ENCODE assay signal across 27 cellular contexts in genomic region chr11:86623041-86623621, GRCh38. TPM values are rescaled to one million over a fixed set of nuclear protein-coding genes. Genes with fewer than 3 reads are reported as not detected.
DNase-seq lines count a peak whose midpoint lies in the region; ATAC-seq and TF ChIP-seq lines count a peak whose summit lies in the region.
"Had no signal": no experiment of that assay in that cellular context is flagged by ENCODE, and none has a peak within 500 bp of the region (broad histone marks: within the 10 kb centered on the region; RNA-seq: fewer than 3 reads in every experiment).

No MANE protein-coding gene starts in this region.

- no peak overlapping the region; the same call in 1 of the 2 replicates for H3K9ac ChIP-seq in SK-N-SH

- no peaks in the 10 kb centered on the region for H4K20me1 ChIP-seq in SK-N-SH (ENCODE audit: insufficient read depth)

- no peaks in the 10 kb centered on the region for H3K9me3 ChIP-seq in SK-N-SH
- no peaks in the 10 kb centered on the region for H3K9me3 ChIP-seq in vagina
- H3K9me3 ChIP-seq in naive thymus-derived CD4-positive, alpha-beta T cell (ENCODE audit: control insufficient read depth in 2 of 3, low read length in 3 of 3): no peaks in the 10 kb centered on the region
- H3K9me3 ChIP-seq: neutrophil, Peyer's patch, psoas muscle, SJCRH30 had no signal

- H3K36me3 Mint-ChIP-seq in naive thymus-derived CD4-positive, alpha-beta T cell: peaks cover 0 to 2% (median 0%) of the 10 kb centered on the region in 5 donors
- H3K36me3 Mint-ChIP-seq: T-cell had no signal

- CTCF ChIA-PET in SK-N-SH (lab: Yijun Ruan, JAX): interaction anchor here (0.6 to 1.2 kb wide), 2 partner anchors 15 to 128 kb away, joined by 3 to 8 read pairs; no protein-coding TSS in a partner anchor
- CTCF ChIA-PET in naive thymus-derived CD4-positive, alpha-beta T cell (lab: Charles Lee): no interaction called here

- H3K4me3 Mint-ChIP-seq in naive thymus-derived CD4-positive, alpha-beta T cell: no peak overlapping the region
- H3K4me3 Mint-ChIP-seq: activated CD4-positive, alpha-beta memory T cell treated with anti-CD3 and anti-CD28 coated beads, Interleukin-2, amount 10 ng/mL, durations not matched to agents 7 days and 5 days; CD14-positive monocyte; dendritic cell treated with granulocyte-macrophage colony-stimulating factor and Interleukin-4, amounts not matched to agents 40 ng/mL and 50 ng/mL, for 4 days; T-cell had no signal

- no peak overlapping the region for H3K4me3 ChIP-seq in SK-N-SH (ENCODE audit: low read depth in 2 of 2, low read length in 1 of 2)
- no peak overlapping the region for H3K4me3 ChIP-seq in vagina
- H3K4me3 ChIP-seq in naive thymus-derived CD4-positive, alpha-beta T cell (ENCODE audit: low read length): no peak overlapping the region
- H3K4me3 ChIP-seq: K562, Peyer's patch, psoas muscle, SJCRH30 had no signal

- no peak for TF ChIP-seq RAD21 in SK-N-SH (IDR thresholded peaks at IDR 0.05; ENCODE audit: low read length)

- H3K4me1 Mint-ChIP-seq in naive thymus-derived CD4-positive, alpha-beta T cell: peaks cover 0 to 1% (median 0%) of the 10 kb centered on the region in 7 donors
- H3K4me1 Mint-ChIP-seq: activated CD4-positive, alpha-beta memory T cell treated with anti-CD3 and anti-CD28 coated beads, Interleukin-2, amount 10 ng/mL, durations not matched to agents 7 days and 5 days; T-cell had no signal

- peaks cover 4 to 9% of the 10 kb centered on the region in 2 experiments; a peak in 3 of 4 replicates for H3K4me1 ChIP-seq in SK-N-SH (ENCODE audit: control insufficient read depth in 1 of 2, insufficient read depth in 2 of 2, low read depth in 1 of 2, low read length in 1 of 2)
- H3K4me1 ChIP-seq in vagina: peaks cover 31% of the 10 kb centered on the region
- no peaks in the 10 kb centered on the region for H3K4me1 ChIP-seq in naive thymus-derived CD4-positive, alpha-beta T cell (ENCODE audit: control insufficient read depth in 2 of 2, insufficient read depth in 2 of 2, low read length in 2 of 2)
- H3K4me1 ChIP-seq: Peyer's patch, SJCRH30 had no signal

- POLR2A ChIA-PET in SK-N-SH (lab: Yijun Ruan, JAX): no interaction called here
- POLR2A ChIA-PET in naive thymus-derived CD4-positive, alpha-beta T cell (lab: Charles Lee): no interaction called here

- WGBS in SK-N-SH (ENCODE audit: low lambda C conversion rate): 57% methylated on average over 4 of the region's 4 CpGs

- no peak for TF ChIP-seq POLR2A in vagina (IDR thresholded peaks at IDR 0.05)

- H3K27me3 ChIP-seq in SK-N-SH (ENCODE audit: insufficient read depth): no peaks in the 10 kb centered on the region
- no peaks in the 10 kb centered on the region for H3K27me3 ChIP-seq in vagina
- no peaks in the 10 kb centered on the region for H3K27me3 ChIP-seq in naive thymus-derived CD4-positive, alpha-beta T cell (ENCODE audit: control insufficient read depth in 2 of 2, insufficient read depth in 2 of 2, low read length in 2 of 2)
- H3K27me3 ChIP-seq: neutrophil, Peyer's patch, SJCRH30 had no signal

- H3K27me3 Mint-ChIP-seq in naive thymus-derived CD4-positive, alpha-beta T cell: peaks cover 0 to 3% (median 0%) of the 10 kb centered on the region in 5 donors
- H3K27me3 Mint-ChIP-seq: dendritic cell treated with granulocyte-macrophage colony-stimulating factor and Interleukin-4, amounts not matched to agents 40 ng/mL and 50 ng/mL, for 4 days; T-cell had no signal

- DNase-seq in SK-N-SH (no peak), epithelial cell of prostate (ENCODE audit: low read depth, low spot score) (peak; percentile 64), kidney glomerular epithelial cell (lab: John Stamatoyannopoulos, UW) (peak; percentile 9), vagina (ENCODE audit: extremely low spot score in 2 of 2) (no peak), COLO829 (ENCODE audit: low spot score) (no peak)
- DNase-seq in activated CD4-positive, alpha-beta T cell treated with anti-CD3 and anti-CD28 coated beads for 4 hours: no peak
- DNase-seq in naive thymus-derived CD4-positive, alpha-beta T cell: no peak
- DNase-seq: activated CD4-positive, alpha-beta memory T cell treated with anti-CD3 and anti-CD28 coated beads, Interleukin-2, amount 10 ng/mL, durations not matched to agents 7 days and 5 days; activated CD4-positive, CD25-positive, alpha-beta regulatory T cell; activated CD8-positive, alpha-beta memory T cell treated with anti-CD3 and anti-CD28 coated beads, Interleukin-2, amount 50 U/mL, for 48 hours; activated naive CD4-positive, alpha-beta T cell treated with anti-CD3 and anti-CD28 coated beads, Interleukin-2, amount 50 U/mL, for 16 hours; amygdala; EL; left colon; NCI-H1105 treated with DMSO at 0.1 percent for 48 hours; NCI-H2029; NCI-H526 treated with DMSO at 0.1 percent for 48 hours; Peyer's patch; psoas muscle; SJCRH30; stimulated activated naive CD4-positive, alpha-beta T cell treated with Interleukin-2 at 50 U/mL for 16 hours; T-cell had no signal

- peak overlapping the region in 1 of 2 experiments; percentile 67; a peak in 2 of 4 replicates for H3K27ac ChIP-seq in SK-N-SH (ENCODE audit: low read depth in 2 of 2, low read length in 1 of 2)
- peak overlapping the region; percentile 80 for H3K27ac ChIP-seq in epithelial cell of prostate
- peak overlapping the region; percentile 68 for H3K27ac ChIP-seq in vagina
- H3K27ac ChIP-seq in naive thymus-derived CD4-positive, alpha-beta T cell (ENCODE audit: low read depth, low read length): no peak overlapping the region
- H3K27ac ChIP-seq: neutrophil, Peyer's patch, psoas muscle, SJCRH30 had no signal

- no peak for TF ChIP-seq EP300 in SK-N-SH (IDR thresholded peaks at IDR 0.05; ENCODE audit: borderline replicate concordance in 1 of 2, low read depth in 1 of 2, low read length in 1 of 2)

- H3K4me2 ChIP-seq in SK-N-SH: no peak overlapping the region

- intact Hi-C loops in vagina (cut with DNase I): loop anchor here (10.0 kb wide), 1 partner anchor 52 kb away; the partner anchor contains the start of gene ME3
- intact Hi-C loops in naive thymus-derived CD4-positive, alpha-beta T cell (cut with micrococcal nuclease): no loop called here

- H3K27ac Mint-ChIP-seq in naive thymus-derived CD4-positive, alpha-beta T cell: no peak overlapping the region
- H3K27ac Mint-ChIP-seq: activated CD4-positive, alpha-beta memory T cell treated with anti-CD3 and anti-CD28 coated beads, Interleukin-2, amount 10 ng/mL, durations not matched to agents 7 days and 5 days; CD14-positive monocyte; dendritic cell treated with granulocyte-macrophage colony-stimulating factor and Interleukin-4, amounts not matched to agents 40 ng/mL and 50 ng/mL, for 4 days; T-cell had no signal

- H3K36me3 ChIP-seq in SK-N-SH (replicated peaks in 1 of 2; ENCODE audit: control insufficient read depth in 1 of 2, insufficient read depth in 2 of 2, low read length in 1 of 2) (no peaks in the 10 kb centered on the region), vagina (no peaks in the 10 kb centered on the region)
- no peaks in the 10 kb centered on the region for H3K36me3 ChIP-seq in naive thymus-derived CD4-positive, alpha-beta T cell (ENCODE audit: control insufficient read depth in 2 of 3, insufficient read depth in 3 of 3, low read length in 3 of 3)
- H3K36me3 ChIP-seq: neutrophil, Peyer's patch, SJCRH30 had no signal

- no peak for TF ChIP-seq CTCF in SK-N-SH (IDR thresholded peaks at IDR 0.05)
- TF ChIP-seq CTCF in vagina (IDR thresholded peaks at IDR 0.05): no peak

- H3F3A ChIP-seq in SK-N-SH (replicated peaks; ENCODE audit: insufficient read depth): peaks cover 21% of the 10 kb centered on the region

- no peaks in the 10 kb centered on the region for H3K9me2 ChIP-seq in SK-N-SH

- H3K9me3 Mint-ChIP-seq in naive thymus-derived CD4-positive, alpha-beta T cell: peaks cover 0 to 13% (median 3%) of the 10 kb centered on the region in 11 donors
- H3K9me3 Mint-ChIP-seq: dendritic cell treated with granulocyte-macrophage colony-stimulating factor and Interleukin-4, amounts not matched to agents 40 ng/mL and 50 ng/mL, for 4 days had no signal

- 0 out of 2 replicates have a peak, but pooled peaks cover 3% of the 10 kb centered on the region for H3K79me2 ChIP-seq in SK-N-SH (ENCODE audit: insufficient read depth)

- H2AFZ ChIP-seq in SK-N-SH (ENCODE audit: low read depth): no peak overlapping the region

- no peak for ATAC-seq in naive thymus-derived CD4-positive, alpha-beta T cell
- ATAC-seq: K562, left colon, psoas muscle, T-cell had no signal

TF ChIP-seq in SK-N-SH, 30 proteins besides CTCF, POLR2A, EP300 and RAD21:
- TF ChIP-seq PBX3 (IDR thresholded peaks at IDR 0.05) (0 out of 2 replicates have a peak, but pooled peaks have one; percentile 3), ELF1 (IDR thresholded peaks at IDR 0.05) (no peak), TCF12 (IDR thresholded peaks at IDR 0.05) (peak; percentile 49; the same call in 1 of the 2 replicates), NFIC (IDR thresholded peaks at IDR 0.05; ENCODE audit: borderline replicate concordance) (0 out of 2 replicates have a peak, but pooled peaks have one; percentile 4), JUND (IDR thresholded peaks at IDR 0.05) (peak; percentile 18; the same call in 1 of the 2 replicates), GATA2 (CRISPR knock-in tag; IDR thresholded peaks at IDR 0.05) (no peak)

RNA-seq across cellular contexts. Expression of gene ME3, which starts 49.3 kb away (rescaled TPM):
- 22.0 and 25.5 TPM in 2 replicates for polyA plus RNA-seq in SK-N-SH (2012; rRNA removed)
- polyA plus RNA-seq in SK-N-SH (2012; cell fraction: cytosol; rRNA removed): 6.5 and 11.4 TPM in 2 replicates
- 106 and 111 TPM in 2 replicates for polyA plus RNA-seq in SK-N-SH (2012; cell fraction: nucleus; rRNA removed)
- 28.5 TPM for total RNA-seq in vagina
- total RNA-seq in naive thymus-derived CD4-positive, alpha-beta T cell: 10 to 100 TPM in 1 of 5 experiments, 1 to 10 TPM in 4; 2.2 to 13.7 (median 7.0) TPM
- polyA plus RNA-seq in naive thymus-derived CD4-positive, alpha-beta T cell: 1 to 10 TPM in 1 of 2 donors, under 1 TPM in 1; 0.48 to 2.1 TPM
- total RNA-seq: H4, K562, SJCRH30 had no signal
- polyA plus RNA-seq: K562 had no signal

Comparison
In these comparisons a context has a peak if more than half of its experiments do, and no peak if none do; other contexts are left out.
1. DNase-seq: peak in epithelial cell of prostate (single experiment) and kidney glomerular epithelial cell (single experiment); none in SK-N-SH (single experiment), vagina (0 of 2), activated CD4-positive, alpha-beta T cell treated with anti-CD3 and anti-CD28 coated beads for 4 hours (0 of 2), naive thymus-derived CD4-positive, alpha-beta T cell (0 of 9) and COLO829 (single experiment).